ENCODE assay signal across 25 cellular contexts in genomic region chr3:177299250-177299649, GRCh38.
"Had no signal": no experiment of that assay in that cellular context is flagged by ENCODE, and none has a peak within 500 bp of the region (broad histone marks: within the 10 kb centered on the region; RNA-seq: fewer than 3 reads in every experiment).

No MANE protein-coding gene starts in this region.

- H3K27me3 ChIP-seq: brain microvascular endothelial cell, suprapubic skin, tibial nerve had no signal

- H3K27ac ChIP-seq: brain microvascular endothelial cell, skin epidermis, suprapubic skin had no signal

- FAIRE-seq: astrocyte, kidney had no signal

- H3K4me3 ChIP-seq: skin epidermis, suprapubic skin, tibial nerve had no signal

- H3K9me3 ChIP-seq: suprapubic skin, tibial nerve had no signal

- DNase-seq: activated CD4-positive, alpha-beta T cell treated with anti-CD3 and anti-CD28 coated beads for 48 hours; activated CD4-positive, alpha-beta T cell treated with anti-CD3 and anti-CD28 coated beads, Interleukin-2, amount 50 U/mL, for 48 hours; activated CD8-positive, alpha-beta memory T cell treated with anti-CD3 and anti-CD28 coated beads, Interleukin-2, amount 50 U/mL, for 48 hours; activated gamma-delta T cell; activated naive CD4-positive, alpha-beta T cell treated with anti-CD3 and anti-CD28 coated beads, Interleukin-2, amount 10 ng/mL, durations not matched to agents 7 days and 5 days; activated naive CD8-positive, alpha-beta T cell treated with anti-CD3 and anti-CD28 coated beads, Interleukin-2, amount 10 ng/mL, durations not matched to agents 7 days and 5 days; activated T-cell treated with anti-CD3 and anti-CD28 coated beads, Interleukin-2, amount 50 U/mL, for 24 hours; amniotic stem cell; cortex of kidney; endodermal cell; head of caudate nucleus; hypothalamus; immature natural killer cell; kidney; midbrain; natural killer cell; stimulated activated CD4-positive, alpha-beta T cell treated with anti-CD3 and anti-CD28 coated beads, Interleukin-4, amount 100 ng/mL, for 4 hours; stimulated activated CD8-positive, alpha-beta memory T cell treated with anti-CD3 and anti-CD28 coated beads, Interleukin-4, amount 100 ng/mL, for 48 hours; stimulated activated naive B cell treated with anti-CD40 and anti-IgM and Interleukin-4, amounts not matched to agents 10 μg/mL and 1 μg/mL and 100 μg/mL, for 72 hours had no signal

- ATAC-seq: esophagus mucosa, natural killer cell had no signal

- H3K36me3 ChIP-seq: brain microvascular endothelial cell, suprapubic skin, tibial nerve had no signal
